In genomic region chr1:16913616-16913865, GRCh38 we compare ENCODE assay signal across 1 cellular context.
TF ChIP-seq lines count a peak whose summit lies in the region.

No MANE protein-coding gene starts in this region.

TF ChIP-seq in GM23338, 12 proteins besides CTCF, POLR2A, EP300 and RAD21 (continued from another document):
- no peak for TF ChIP-seq REST (IDR thresholded peaks at IDR 0.05; ENCODE audit: unreplicated experiment)
TF ChIP-seq in GM23338: peak in this region for 0.
